In the genomic region with DNA sequence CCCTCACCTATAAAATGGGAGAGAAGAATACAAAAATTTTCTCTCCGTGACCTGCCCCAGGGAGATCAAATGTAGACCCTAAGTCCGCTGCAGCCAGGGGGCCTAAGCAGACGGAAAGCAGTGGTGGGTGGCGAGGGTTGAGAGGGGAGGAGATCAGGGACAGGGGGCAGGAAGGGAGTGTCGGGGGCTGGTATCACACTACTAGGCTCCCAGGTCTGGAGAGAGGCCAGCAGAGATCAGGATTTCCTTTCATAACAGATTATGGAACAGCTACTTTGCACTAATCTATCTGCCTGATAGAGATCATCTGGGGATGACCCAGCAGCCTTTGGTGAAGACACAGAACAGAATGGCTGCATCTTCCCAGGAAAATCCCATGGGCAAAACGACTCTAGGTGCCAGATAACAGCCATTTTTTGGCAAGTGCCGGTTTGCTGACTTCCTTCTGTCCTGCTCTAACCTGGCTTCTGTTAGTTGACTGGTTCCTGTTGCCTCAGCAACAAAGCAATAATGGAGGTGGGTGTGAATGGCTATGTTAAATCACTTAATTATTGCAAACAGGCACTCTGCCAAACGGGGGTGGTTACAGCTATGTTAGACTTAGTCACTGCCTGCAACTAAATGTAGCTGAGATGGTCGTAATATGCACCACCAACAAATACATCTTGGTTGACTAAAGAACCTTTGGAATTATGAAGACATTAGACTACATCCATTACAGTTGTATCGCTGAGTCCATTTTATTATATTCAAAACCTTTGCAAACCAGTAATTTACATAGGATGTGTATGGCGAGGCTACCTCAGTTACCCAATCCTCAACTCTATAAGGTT, we compare ENCODE assay signal across 1 cellular context.
TF ChIP-seq lines count a peak whose summit lies in the region.

No MANE protein-coding gene starts in this region.

TF ChIP-seq in endothelial cell of umbilical vein, 7 proteins besides CTCF, POLR2A, EP300 and RAD21 (continued from another document):
- TF ChIP-seq JUN (IDR thresholded peaks at IDR 0.05; ENCODE audit: borderline replicate concordance, insufficient read depth, insufficient read length, low read depth): no peak
- TF ChIP-seq POLR2AphosphoS5 (IDR thresholded peaks at IDR 0.05; ENCODE audit: insufficient read depth, low read depth, low read length): no peak
- no peak for TF ChIP-seq MYC (IDR thresholded peaks at IDR 0.05; ENCODE audit: low read depth, low read length)
- no peak for TF ChIP-seq GATA2 (IDR thresholded peaks at IDR 0.05; ENCODE audit: insufficient read depth, insufficient read length, low read depth, low read length)
